In genomic region chr1:169565335-169566271, GRCh38 we compare ENCODE assay signal across 25 cellular contexts. TPM values are rescaled to one million over a fixed set of nuclear protein-coding genes. Genes with fewer than 3 reads are reported as not detected.
DNase-seq lines count a peak whose midpoint lies in the region; ATAC-seq and TF ChIP-seq lines count a peak whose summit lies in the region.
"Had no signal": no experiment of that assay in that cellular context is flagged by ENCODE, and none has a peak within 500 bp of the region (broad histone marks: within the 10 kb centered on the region; RNA-seq: fewer than 3 reads in every experiment).

No MANE protein-coding gene starts in this region.

- H3K27me3 Mint-ChIP-seq in activated CD4-positive, alpha-beta memory T cell treated with anti-CD3 and anti-CD28 coated beads for 36 hours = no peaks in the 10 kb centered on the region
- no peaks in the 10 kb centered on the region for H3K27me3 Mint-ChIP-seq in activated CD4-positive, alpha-beta memory T cell treated with anti-CD3 and anti-CD28 coated beads, Interleukin-2, amount 10 ng/mL, durations not matched to agents 7 days and 5 days
- H3K27me3 Mint-ChIP-seq in T-cell (no peaks in the 10 kb centered on the region), type B pancreatic cell (peaks cover 3% of the 10 kb centered on the region)

- peak overlapping the region; percentile 24 for H3K27ac Mint-ChIP-seq in activated CD4-positive, alpha-beta memory T cell treated with anti-CD3 and anti-CD28 coated beads for 36 hours
- H3K27ac Mint-ChIP-seq in activated CD4-positive, alpha-beta memory T cell treated with anti-CD3 and anti-CD28 coated beads, Interleukin-2, amount 10 ng/mL, durations not matched to agents 7 days and 5 days = no peak overlapping the region
- H3K27ac Mint-ChIP-seq in T-cell = peak overlapping the region; percentile 3 to 24
- peak overlapping the region; percentile 27 for H3K27ac Mint-ChIP-seq in type B pancreatic cell
- H3K27ac Mint-ChIP-seq: T-helper 2 cell treated with Interferon-gamma antibody and Interleukin-4, amounts not matched to agents 5 μg/mL and 100 μg/mL, for 36 hours had no signal

- peaks cover 16% of the 10 kb centered on the region for H3K4me1 Mint-ChIP-seq in activated CD4-positive, alpha-beta memory T cell treated with anti-CD3 and anti-CD28 coated beads for 36 hours (ENCODE audit: low read depth)
- H3K4me1 Mint-ChIP-seq in activated CD4-positive, alpha-beta memory T cell treated with anti-CD3 and anti-CD28 coated beads, Interleukin-2, amount 10 ng/mL, durations not matched to agents 7 days and 5 days = peaks cover 5% of the 10 kb centered on the region
- H3K4me1 Mint-ChIP-seq in T-cell = peaks cover 7 to 9% (median 8%) of the 10 kb centered on the region in 3 donors
- H3K4me1 Mint-ChIP-seq in type B pancreatic cell (ENCODE audit: unreplicated experiment) = no peaks in the 10 kb centered on the region

- ATAC-seq in T-cell (replicated peaks in 1 of 4) = no peak
- ATAC-seq in GM18868 (IDR thresholded peaks at IDR 0.05; ENCODE audit: unreplicated experiment) = no peak
- ATAC-seq: activated T-cell treated with anti-CD3 and anti-CD28 coated beads, Interleukin-2, amount 50 U/mL, for 4 hours; left lung; Panc1; sciatic nerve had no signal

- CTCF ChIA-PET in activated CD4-positive, alpha-beta memory T cell treated with anti-CD3 and anti-CD28 coated beads for 36 hours (lab: Charles Lee) = interaction anchor here (1.4 kb wide), 1 partner anchor 147 kb away, joined by 9 read pairs; no protein-coding TSS in a partner anchor
- CTCF ChIA-PET in activated CD4-positive, alpha-beta memory T cell treated with anti-CD3 and anti-CD28 coated beads, Interleukin-2, amount 10 ng/mL, durations not matched to agents 7 days and 5 days (lab: Charles Lee) = interaction anchor here (0.9 to 1.6 kb wide), 3 partner anchors 12 to 147 kb away, joined by 3 to 6 read pairs (median 5); no protein-coding TSS in a partner anchor
- CTCF ChIA-PET in T-cell (lab: Charles Lee) = interaction anchor here in 1 of 2 donors (0.5 to 0.9 kb wide), 4 partner anchors 13 to 146 kb away, joined by 3 to 4 read pairs (median 3); no protein-coding TSS in a partner anchor

- intact Hi-C loops in activated CD4-positive, alpha-beta memory T cell treated with anti-CD3 and anti-CD28 coated beads for 36 hours (cut with micrococcal nuclease) = no loop called here

- DNase-seq in activated CD4-positive, alpha-beta memory T cell treated with anti-CD3 and anti-CD28 coated beads for 36 hours = no peak
- DNase-seq in activated CD4-positive, alpha-beta memory T cell treated with anti-CD3 and anti-CD28 coated beads, Interleukin-2, amount 10 ng/mL, durations not matched to agents 7 days and 5 days = no peak
- DNase-seq in T-cell (no peak), iris pigment epithelial cell (ENCODE audit: low read depth) (peak; percentile 2), type B pancreatic cell (ENCODE audit: extremely low spot score, unreplicated experiment) (no peak), H4 (ENCODE audit: low spot score) (no peak), NCI-H446 treated with DMSO at 0.1 percent for 48 hours (lab: John Stamatoyannopoulos, UW) (no peak)
- DNase-seq: activated naive CD4-positive, alpha-beta T cell treated with Interleukin-2 at 50 U/mL for 16 hours; activated T-cell treated with anti-CD3 and anti-CD28 coated beads, Interleukin-2, amount 50 U/mL, for 4 hours; amniotic stem cell; cortex of kidney; GDM1; Karpas-422; left lung; midbrain; NCI-H1092; NCI-H2029; NCI-H345 had no signal

- no peak overlapping the region for H3K4me3 Mint-ChIP-seq in activated CD4-positive, alpha-beta memory T cell treated with anti-CD3 and anti-CD28 coated beads for 36 hours
- H3K4me3 Mint-ChIP-seq in activated CD4-positive, alpha-beta memory T cell treated with anti-CD3 and anti-CD28 coated beads, Interleukin-2, amount 10 ng/mL, durations not matched to agents 7 days and 5 days = no peak overlapping the region
- H3K4me3 Mint-ChIP-seq in T-cell = no peak overlapping the region
- H3K4me3 Mint-ChIP-seq in type B pancreatic cell = no peak overlapping the region
- H3K4me3 Mint-ChIP-seq: activated T-cell treated with anti-CD3 and anti-CD28 coated beads, Interleukin-2, amount 50 U/mL, for 4 hours; T-helper 2 cell treated with Interferon-gamma antibody and Interleukin-4, amounts not matched to agents 5 μg/mL and 100 μg/mL, for 36 hours had no signal

- POLR2A ChIA-PET in activated CD4-positive, alpha-beta memory T cell treated with anti-CD3 and anti-CD28 coated beads for 36 hours (lab: Charles Lee) = no interaction called here
- POLR2A ChIA-PET in activated CD4-positive, alpha-beta memory T cell treated with anti-CD3 and anti-CD28 coated beads, Interleukin-2, amount 10 ng/mL, durations not matched to agents 7 days and 5 days (lab: Charles Lee) = interaction anchor here (0.7 kb wide), 1 partner anchor 13 kb away, joined by 3 read pairs; no protein-coding TSS in a partner anchor
- POLR2A ChIA-PET in T-cell (lab: Charles Lee) = no interaction called here

- TF ChIP-seq CTCF in type B pancreatic cell (conservative IDR thresholded peaks at IDR 0.05) = no peak

- H3K36me3 Mint-ChIP-seq in activated CD4-positive, alpha-beta memory T cell treated with anti-CD3 and anti-CD28 coated beads for 36 hours = peaks cover 51% of the 10 kb centered on the region
- H3K36me3 Mint-ChIP-seq in activated CD4-positive, alpha-beta memory T cell treated with anti-CD3 and anti-CD28 coated beads, Interleukin-2, amount 10 ng/mL, durations not matched to agents 7 days and 5 days (ENCODE audit: low read depth) = peaks cover 21% of the 10 kb centered on the region
- peaks cover 13% of the 10 kb centered on the region for H3K36me3 Mint-ChIP-seq in T-cell
- no peaks in the 10 kb centered on the region for H3K36me3 Mint-ChIP-seq in type B pancreatic cell

- peaks cover 3% of the 10 kb centered on the region for H3K9me3 Mint-ChIP-seq in activated CD4-positive, alpha-beta memory T cell treated with anti-CD3 and anti-CD28 coated beads for 36 hours
- H3K9me3 Mint-ChIP-seq in activated CD4-positive, alpha-beta memory T cell treated with anti-CD3 and anti-CD28 coated beads, Interleukin-2, amount 10 ng/mL, durations not matched to agents 7 days and 5 days = peaks cover 5% of the 10 kb centered on the region
- peaks cover 6 to 14% (median 8%) of the 10 kb centered on the region in 3 donors for H3K9me3 Mint-ChIP-seq in T-cell
- H3K9me3 Mint-ChIP-seq in type B pancreatic cell = peaks cover 8% of the 10 kb centered on the region

RNA-seq across cellular contexts. Expression of gene F5, which starts 20.7 kb away (rescaled TPM):
- 10 to 100 TPM; 50.8 to 51.1 TPM for total RNA-seq in activated CD4-positive, alpha-beta memory T cell treated with anti-CD3 and anti-CD28 coated beads for 36 hours
- total RNA-seq in activated CD4-positive, alpha-beta memory T cell treated with anti-CD3 and anti-CD28 coated beads, Interleukin-2, amount 10 ng/mL, durations not matched to agents 7 days and 5 days = 10 to 100 TPM in 1 of 2 experiments, 1 to 10 TPM in 1; 8.9 to 11.0 TPM
- total RNA-seq in T-cell = 1 to 10 TPM; 4.2 to 9.7 (median 8.5) TPM
- 5.5 and 6.0 TPM in 2 replicates for total RNA-seq in type B pancreatic cell (ENCODE audit: low replicate concordance)
- total RNA-seq in H4 (2014; rRNA removed; shearing (Covaris generic)) = not detected in 2 replicates
- total RNA-seq: cardiac muscle cell, HT1080, SK-MEL-5 had no signal
